ENCODE assay signal across 13 cellular contexts in the genomic region with DNA sequence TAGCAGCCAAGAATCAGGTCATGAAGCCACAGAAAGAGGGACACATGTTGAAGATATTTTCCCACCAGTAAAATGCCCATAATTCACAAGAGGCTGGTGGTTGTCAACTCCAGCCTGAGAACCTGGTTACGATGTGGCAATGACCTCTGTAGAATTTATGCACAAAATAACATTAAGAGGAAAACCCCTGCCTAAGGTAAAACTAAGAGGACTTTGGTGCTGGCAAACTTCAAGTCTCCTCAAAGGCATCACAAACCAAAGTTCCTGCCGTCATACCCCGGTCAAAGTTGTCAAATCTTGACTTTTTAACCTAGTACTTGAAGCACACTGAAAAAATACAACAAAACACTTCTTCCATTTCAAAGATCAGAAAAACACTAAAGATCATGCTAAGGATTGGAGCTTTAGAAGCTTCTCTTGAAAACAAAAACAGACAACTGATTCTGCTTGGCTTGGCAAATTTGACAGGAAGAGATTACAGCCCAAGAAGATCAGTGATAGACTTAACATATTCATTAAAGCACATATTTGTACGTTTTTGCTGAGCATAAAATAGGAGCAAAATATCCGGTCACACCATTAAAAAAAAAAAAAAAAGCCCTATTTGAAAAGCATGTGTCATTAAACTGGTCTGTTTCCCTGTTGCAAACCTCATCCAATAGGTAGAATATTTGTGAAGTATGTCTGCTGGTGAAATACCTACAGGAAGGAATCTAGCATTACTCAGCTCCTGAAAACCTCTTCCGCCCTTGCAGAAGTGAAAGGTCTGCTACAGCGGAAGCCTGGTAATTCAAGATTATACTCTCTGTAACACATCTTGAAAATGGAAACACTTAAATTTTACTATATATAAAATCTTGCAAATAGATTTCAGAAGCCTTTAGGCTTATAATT. TPM values are rescaled to one million over a fixed set of nuclear protein-coding genes. Genes with fewer than 3 reads are reported as not detected.
DNase-seq lines count a peak whose midpoint lies in the region; ATAC-seq and TF ChIP-seq lines count a peak whose summit lies in the region.
"Had no signal": no experiment of that assay in that cellular context is flagged by ENCODE, and none has a peak within 500 bp of the region (broad histone marks: within the 10 kb centered on the region; RNA-seq: fewer than 3 reads in every experiment).

No MANE protein-coding gene starts in this region.

- no peaks in the 10 kb centered on the region for H3K27me3 Mint-ChIP-seq in activated CD4-positive, alpha-beta memory T cell treated with anti-CD3 and anti-CD28 coated beads for 36 hours

- peak overlapping the region; percentile 66 for H3K4me3 Mint-ChIP-seq in activated CD4-positive, alpha-beta memory T cell treated with anti-CD3 and anti-CD28 coated beads for 36 hours

- no peaks in the 10 kb centered on the region for H3K36me3 ChIP-seq in body of pancreas (replicated peaks in 1 of 2; ENCODE audit: insufficient read depth in 1 of 2, low read depth in 2 of 2)
- H3K36me3 ChIP-seq: BLaER1 treated with 17β-estradiol and CSF1 and Interleukin-3, amounts not matched to agents 10 nM and 100 nM had no signal

- no peak for ATAC-seq in GM19463 (IDR thresholded peaks at IDR 0.05; ENCODE audit: unreplicated experiment)
- ATAC-seq in body of pancreas = no peak
- ATAC-seq: Panc1 had no signal

- no peak for TF ChIP-seq CTCF in body of pancreas (IDR thresholded peaks at IDR 0.05)

- H3K9me3 ChIP-seq in body of pancreas = no peaks in the 10 kb centered on the region
- H3K9me3 ChIP-seq: BLaER1 treated with 17β-estradiol and CSF1 and Interleukin-3, amounts not matched to agents 10 nM and 100 nM had no signal

- no peaks in the 10 kb centered on the region for H3K27me3 ChIP-seq in body of pancreas
- H3K27me3 ChIP-seq: BLaER1 treated with 17β-estradiol and CSF1 and Interleukin-3, amounts not matched to agents 10 nM and 100 nM had no signal

- peaks cover 58% of the 10 kb centered on the region for H3K4me1 Mint-ChIP-seq in activated CD4-positive, alpha-beta memory T cell treated with anti-CD3 and anti-CD28 coated beads for 36 hours (ENCODE audit: low read depth)

- peak overlapping the region; percentile 95 for H3K27ac Mint-ChIP-seq in activated CD4-positive, alpha-beta memory T cell treated with anti-CD3 and anti-CD28 coated beads for 36 hours

- 70 to 82% methylated on average over 7 of the region's 7 CpGs for WGBS in body of pancreas, 2 donors

- intact Hi-C loops in activated CD4-positive, alpha-beta memory T cell treated with anti-CD3 and anti-CD28 coated beads for 36 hours (cut with micrococcal nuclease) = loop anchor here (1.0 kb wide), 1 partner anchor 21 kb away; no protein-coding TSS in a partner anchor
- intact Hi-C loops in body of pancreas (cut with DNase I) = no loop called here

- no peak overlapping the region for H3K4me3 ChIP-seq in body of pancreas
- H3K4me3 ChIP-seq: BLaER1 treated with 17β-estradiol and CSF1 and Interleukin-3, amounts not matched to agents 10 nM and 100 nM had no signal

- no peaks in the 10 kb centered on the region for H3K9me3 Mint-ChIP-seq in activated CD4-positive, alpha-beta memory T cell treated with anti-CD3 and anti-CD28 coated beads for 36 hours

- peak; percentile 44 for DNase-seq in stimulated activated CD4-positive, alpha-beta T cell treated with anti-CD3 and anti-CD28 coated beads, Interleukin-15, amount 100 ng/mL, for 24 hours
- DNase-seq in stimulated activated CD4-positive, alpha-beta T cell treated with anti-CD3 and anti-CD28 coated beads, Interleukin-2, amount 100 ng/mL, for 48 hours = no peak
- peak; percentile 54 for DNase-seq in activated CD4-positive, alpha-beta memory T cell treated with anti-CD3 and anti-CD28 coated beads for 36 hours
- DNase-seq in iris pigment epithelial cell (ENCODE audit: low read depth) (peak; percentile 55), body of pancreas (no peak), D341Med (ENCODE audit: low spot score) (no peak), NCI-H82 (lab: John Stamatoyannopoulos, UW) (no peak)
- DNase-seq: caudate nucleus, H7, NCI-H1048 had no signal

- CTCF ChIA-PET in activated CD4-positive, alpha-beta memory T cell treated with anti-CD3 and anti-CD28 coated beads for 36 hours (lab: Charles Lee) = interaction anchor here (0.5 to 2.3 kb wide), 8 partner anchors 9 to 1152 kb away, joined by 3 to 12 read pairs (median 4); no protein-coding TSS in a partner anchor

- TF ChIP-seq POLR2A in body of pancreas (IDR thresholded peaks at IDR 0.05) = no peak

- peaks cover 4% of the 10 kb centered on the region for H3K4me1 ChIP-seq in body of pancreas

- H3K36me3 Mint-ChIP-seq in activated CD4-positive, alpha-beta memory T cell treated with anti-CD3 and anti-CD28 coated beads for 36 hours = peaks cover 15% of the 10 kb centered on the region

- POLR2A ChIA-PET in activated CD4-positive, alpha-beta memory T cell treated with anti-CD3 and anti-CD28 coated beads for 36 hours (lab: Charles Lee) = interaction anchor here (0.6 to 1.0 kb wide), 2 partner anchors 11 to 22 kb away, joined by 3 read pairs; no protein-coding TSS in a partner anchor

- H3K27ac ChIP-seq in body of pancreas = no peak overlapping the region
- H3K27ac ChIP-seq: BLaER1 treated with 17β-estradiol and CSF1 and Interleukin-3, amounts not matched to agents 10 nM and 100 nM had no signal

RNA-seq across cellular contexts. Expression of a gene that starts 22.8 kb away (rescaled TPM):
- 10 to 100 TPM; 36.7 to 37.6 TPM for total RNA-seq in activated CD4-positive, alpha-beta memory T cell treated with anti-CD3 and anti-CD28 coated beads for 36 hours
- total RNA-seq in body of pancreas = 1 to 10 TPM; 8.2 to 9.6 TPM

RNA-seq across cellular contexts. Expression of a gene that starts 51.3 kb away (rescaled TPM):
- total RNA-seq in activated CD4-positive, alpha-beta memory T cell treated with anti-CD3 and anti-CD28 coated beads for 36 hours = 1 to 10 TPM; 1.2 to 1.3 TPM
- total RNA-seq in body of pancreas = 1 to 10 TPM in 1 of 2 donors, under 1 TPM in 1; 0.33 to 2.3 TPM

Comparison
In these comparisons a context has a peak if more than half of its experiments do, and no peak if none do; other contexts are left out.
1. DNase-seq: peak in stimulated activated CD4-positive, alpha-beta T cell treated with anti-CD3 and anti-CD28 coated beads, Interleukin-15, amount 100 ng/mL, for 24 hours (single experiment), activated CD4-positive, alpha-beta memory T cell treated with anti-CD3 and anti-CD28 coated beads for 36 hours (single experiment) and iris pigment epithelial cell (single experiment); none in stimulated activated CD4-positive, alpha-beta T cell treated with anti-CD3 and anti-CD28 coated beads, Interleukin-2, amount 100 ng/mL, for 48 hours (0 of 2), body of pancreas (0 of 4), D341Med (single experiment) and NCI-H82 (single experiment).